Comparison of ENCODE assay signal across 8 cellular contexts in genomic region chr9:135500525-135501260, GRCh38. TPM values are rescaled to one million over a fixed set of nuclear protein-coding genes. Genes with fewer than 3 reads are reported as not detected.
DNase-seq lines count a peak whose midpoint lies in the region; ATAC-seq, FAIRE-seq and TF ChIP-seq lines count a peak whose summit lies in the region.

MRPS2 (plus strand) TSS chr9:135500682; CDS start chr9:135500711, 29 bp downstream.

- DNase-seq in EH (ENCODE audit: low read depth): peak; percentile 85
- DNase-seq in GM23248: peak; percentile 94
- peak; percentile 77 for DNase-seq in SKM-1 treated with dmso at 0.1 percent for 144 hours (lab: John Stamatoyannopoulos, UW; ENCODE audit: unreplicated experiment)
- peak; percentile 45 to 95 (median 90) for DNase-seq in head of caudate nucleus
- peak; percentile 82 to 96 (median 90) for DNase-seq in pancreas
- DNase-seq in thyroid gland: peak; percentile 87 to 89

- H3K27ac ChIP-seq in GM23248 (peak within 1 kb of the TSS; percentile 27), pancreas (peak within 1 kb of the TSS; percentile 55 to 75 (median 70)), thyroid gland (peak within 1 kb of the TSS; percentile 50 to 72 (median 54))

- peaks cover 4% of the 10 kb centered on the region; the same call in 1 of the 2 replicates for H3K4me1 ChIP-seq in GM23248 (ENCODE audit: insufficient read depth)
- H3K4me1 ChIP-seq in pancreas: peaks cover 0 to 11% (median 3%) of the 10 kb centered on the region in 3 donors
- peaks cover 18 to 19% of the 10 kb centered on the region in 2 donors for H3K4me1 ChIP-seq in thyroid gland

- TF ChIP-seq CTCF in LNCAP (IDR thresholded peaks at IDR 0.05) (peak; percentile 95), pancreas (IDR thresholded peaks at IDR 0.05) (peak; percentile 76 to 91 (median 88)), thyroid gland (IDR thresholded peaks at IDR 0.05) (peak; percentile 48 to 97 (median 83))

- 1 to 2% methylated on average over 41 to 44 of the region's 92 CpGs for WGBS in GM23248 (ENCODE audit: low coverage in 1 of 2, low lambda C conversion rate in 2 of 2, missing lambda C conversion rate in 2 of 2), 2 experiments
- 0 to 1% methylated on average over 70 to 92 of the region's 92 CpGs for WGBS in pancreas, 2 donors
- WGBS in thyroid gland, 2 donors: 0% methylated on average over 23 of the region's 92 CpGs; no CpG with 5 or more reads in 1 of the 2 donors

- peak within 1 kb of the TSS; percentile 96 for H2AFZ ChIP-seq in GM23248

- H3F3A ChIP-seq in GM23248 (ENCODE audit: insufficient read depth): no peaks in the 10 kb centered on the region

- H3K27me3 Mint-ChIP-seq in activated naive CD8-positive, alpha-beta T cell: no peaks in the 10 kb centered on the region

- peak within 1 kb of the TSS; percentile 92 for H3K4me2 ChIP-seq in GM23248 (ENCODE audit: unreplicated experiment)

- no peak for FAIRE-seq in pancreas (lab: Jason Lieb, UNC)

- peak in 1 of 2 donors; percentile 59 for TF ChIP-seq POLR2A in thyroid gland (IDR thresholded peaks at IDR 0.05)

- H3K36me3 Mint-ChIP-seq in activated naive CD8-positive, alpha-beta T cell: peaks cover 2% of the 10 kb centered on the region

- H3K79me2 ChIP-seq in GM23248 (ENCODE audit: insufficient read depth): peaks cover 16% of the 10 kb centered on the region

- peak within 1 kb of the TSS; percentile 93 for H3K27ac Mint-ChIP-seq in activated naive CD8-positive, alpha-beta T cell

- ATAC-seq in pancreas: peak; percentile 94 to 99 (median 95)

- no peaks in the 10 kb centered on the region for H4K20me1 ChIP-seq in GM23248 (ENCODE audit: insufficient read depth)

- H3K9me3 Mint-ChIP-seq in activated naive CD8-positive, alpha-beta T cell (ENCODE audit: low read depth): no peaks in the 10 kb centered on the region

- H3K27me3 ChIP-seq in GM23248 (replicated peaks; ENCODE audit: insufficient read depth) (no peaks in the 10 kb centered on the region), pancreas (no peaks in the 10 kb centered on the region), thyroid gland (no peaks in the 10 kb centered on the region)

- intact Hi-C loops in head of caudate nucleus (cut with DNase I) (no loop called here), pancreas (cut with DNase I) (no loop called here), thyroid gland (cut with DNase I) (no loop called here)

- peak within 1 kb of the TSS; percentile 96 for H3K4me3 ChIP-seq in GM23248
- H3K4me3 ChIP-seq in pancreas: peak within 1 kb of the TSS; percentile 86 to 98 (median 90)
- peak within 1 kb of the TSS; percentile 86 to 92 (median 91) for H3K4me3 ChIP-seq in thyroid gland (replicated peaks in 1 of 3)

- H3K36me3 ChIP-seq in GM23248 (ENCODE audit: low read depth): no peaks in the 10 kb centered on the region
- peaks cover 2 to 12% (median 7%) of the 10 kb centered on the region in 3 donors for H3K36me3 ChIP-seq in pancreas
- peaks cover 15% of the 10 kb centered on the region in 2 donors for H3K36me3 ChIP-seq in thyroid gland

- peak within 1 kb of the TSS; percentile 91 for H3K4me3 Mint-ChIP-seq in activated naive CD8-positive, alpha-beta T cell

- H3K4me1 Mint-ChIP-seq in activated naive CD8-positive, alpha-beta T cell (ENCODE audit: low read depth): peaks cover 19% of the 10 kb centered on the region

- H3K9ac ChIP-seq in GM23248: peak within 1 kb of the TSS; percentile 91

- H3K9me2 ChIP-seq in GM23248 (ENCODE audit: insufficient read depth): no peaks in the 10 kb centered on the region

- in situ Hi-C loops in GM23248 (cut with MboI): no loop called here

- H3K9me3 ChIP-seq in GM23248 (ENCODE audit: low read depth) (no peaks in the 10 kb centered on the region), pancreas (no peaks in the 10 kb centered on the region), thyroid gland (no peaks in the 10 kb centered on the region)

RNA-seq across cellular contexts. Expression of gene MRPS2, which starts in this region (rescaled TPM):
- total RNA-seq in GM23248 (2014; rRNA removed; shearing (Covaris generic)): 32.2 and 45.3 TPM in 2 replicates
- polyA plus RNA-seq in GM23248 (2016; fragmentation: Nextera tagmentation; extraction: Ambion mirVana): 51.7 and 55.3 TPM in 2 replicates
- total RNA-seq in pancreas: 10 to 100 TPM; 16.0 to 22.4 (median 18.8) TPM
- 10 to 100 TPM; 30.3 to 34.9 TPM for polyA plus RNA-seq in pancreas
- total RNA-seq in thyroid gland: 10 to 100 TPM; 26.5 to 47.5 (median 33.1) TPM

Comparison
In these comparisons a context has a peak if more than half of its experiments do, and no peak if none do; other contexts are left out.
1. Peak in every context shown above with its lines: DNase-seq, ATAC-seq, H3K4me3 ChIP-seq and H3K27ac ChIP-seq.